In genomic region chr6:36858407-36858981, GRCh38 we compare ENCODE assay signal across 12 cellular contexts. TPM values are rescaled to one million over a fixed set of nuclear protein-coding genes. Genes with fewer than 3 reads are reported as not detected.
A peak's percentile ranks its signal among the peaks of the same experiment; 100 is the strongest.
DNase-seq lines count a peak whose midpoint lies in the region; ATAC-seq, FAIRE-seq and TF ChIP-seq lines count a peak whose summit lies in the region.
"Had no signal": no experiment of that assay in that cellular context is flagged by ENCODE, and none has a peak within 500 bp of the region (broad histone marks: within the 10 kb centered on the region; RNA-seq: fewer than 3 reads in every experiment).

No MANE protein-coding gene starts in this region.

- H3K27ac Mint-ChIP-seq in GM23338 (peak overlapping the region; percentile 89), astrocyte (ENCODE audit: unreplicated experiment) (peak overlapping the region; percentile 28), T-cell (no peak overlapping the region)

- peaks cover 24% of the 10 kb centered on the region for H3K36me3 ChIP-seq in GM23338 (ENCODE audit: insufficient read depth)
- H3K36me3 ChIP-seq in astrocyte (ENCODE audit: insufficient read depth, low read length): peaks cover 18% of the 10 kb centered on the region
- H3K36me3 ChIP-seq in right atrium auricular region: peaks cover 7% of the 10 kb centered on the region
- H3K36me3 ChIP-seq in sigmoid colon: peaks cover 0 to 21% (median 0%) of the 10 kb centered on the region in 4 donors

- H3K27me3 ChIP-seq in GM23338 (ENCODE audit: insufficient read depth): no peaks in the 10 kb centered on the region
- no peaks in the 10 kb centered on the region for H3K27me3 ChIP-seq in astrocyte (ENCODE audit: insufficient read depth, low read length)
- no peaks in the 10 kb centered on the region for H3K27me3 ChIP-seq in right atrium auricular region
- H3K27me3 ChIP-seq in sigmoid colon: no peaks in the 10 kb centered on the region

- intact Hi-C loops in sigmoid colon (cut with DNase I): loop anchor here (10.0 kb wide), 1 partner anchor 234 kb away; no protein-coding TSS in a partner anchor

- H3K4me3 Mint-ChIP-seq in GM23338 (peak overlapping the region; percentile 15; the same call in 2 of the 3 replicates), astrocyte (ENCODE audit: unreplicated experiment) (no peak overlapping the region), T-cell (no peak overlapping the region)

- H3F3A ChIP-seq in GM23338 (replicated peaks; ENCODE audit: low read depth): 0 out of 2 replicates have a peak, but pooled peaks cover 5% of the 10 kb centered on the region

- WGBS in sigmoid colon, 2 donors: 81 to 89% methylated on average over 6 of the region's 6 CpGs

- no peak for TF ChIP-seq POLR2A in sigmoid colon (IDR thresholded peaks at IDR 0.05)

- H3K4me2 ChIP-seq in GM23338 (peak overlapping the region; percentile 53), astrocyte (ENCODE audit: low read length) (peak overlapping the region; percentile 28)

- DNase-seq in GM23338 (ENCODE audit: low spot score): peak; percentile 91
- peak; percentile 80 for DNase-seq in astrocyte (ENCODE audit: low read depth)
- DNase-seq in right atrium auricular region (ENCODE audit: low spot score): peak; percentile 62
- DNase-seq in sigmoid colon: peak; percentile 90
- DNase-seq in stimulated activated CD8-positive, alpha-beta memory T cell treated with anti-CD3 and anti-CD28 coated beads, Interleukin-4, amount 100 ng/mL, for 48 hours: no peak
- no peak for DNase-seq in activated naive CD4-positive, alpha-beta T cell treated with anti-CD3 and anti-CD28 coated beads, Interleukin-2, amount 50 U/mL, for 16 hours
- no peak for DNase-seq in T-cell
- no peak for DNase-seq in activated CD8-positive, alpha-beta memory T cell treated with anti-CD3 and anti-CD28 coated beads for 24 hours
- DNase-seq: Caco-2, NCI-H82 had no signal

- H3K4me1 ChIP-seq in GM23338 (ENCODE audit: insufficient read depth) (peaks cover 13% of the 10 kb centered on the region), astrocyte (ENCODE audit: insufficient read depth, low read length) (peaks cover 11% of the 10 kb centered on the region), right atrium auricular region (peaks cover 0 to 43% of the 10 kb centered on the region in 2 donors), sigmoid colon (peaks cover 0 to 25% (median 10%) of the 10 kb centered on the region in 4 donors)
- H3K4me1 ChIP-seq: Caco-2 had no signal

- H3K36me3 Mint-ChIP-seq in GM23338 (ENCODE audit: low read depth) (peaks cover 86% of the 10 kb centered on the region), astrocyte (ENCODE audit: low read depth, unreplicated experiment) (peaks cover 21% of the 10 kb centered on the region), T-cell (peaks cover 55% of the 10 kb centered on the region)

- H3K4me1 Mint-ChIP-seq in GM23338 (peaks cover 31% of the 10 kb centered on the region), astrocyte (ENCODE audit: low read depth, unreplicated experiment) (peaks cover 12% of the 10 kb centered on the region), T-cell (peaks cover 1 to 7% (median 5%) of the 10 kb centered on the region in 3 donors)

- no peak overlapping the region for H2AFZ ChIP-seq in GM23338
- no peak overlapping the region for H2AFZ ChIP-seq in astrocyte (ENCODE audit: low read depth, low read length)

- ATAC-seq in GM23338 (peak; percentile 89), T-cell (replicated peaks in 1 of 4) (no peak)

- H3K27ac ChIP-seq in GM23338 (ENCODE audit: low read depth) (peak overlapping the region; percentile 93), astrocyte (ENCODE audit: low read depth, low read length) (no peak overlapping the region), right atrium auricular region (peak overlapping the region; percentile 35 to 53), sigmoid colon (peak overlapping the region; percentile 36 to 64 (median 52))

- TF ChIP-seq CTCF in GM23338 (conservative IDR thresholded peaks at IDR 0.05; ENCODE audit: low read depth in 2 of 2) (no peak), astrocyte (IDR thresholded peaks at IDR 0.05; ENCODE audit: insufficient read depth, low read depth, low read length) (no peak), right atrium auricular region (IDR thresholded peaks at IDR 0.05) (no peak), sigmoid colon (IDR thresholded peaks at IDR 0.05) (no peak)

- H3K9ac ChIP-seq in astrocyte (ENCODE audit: low read length): no peak overlapping the region

- CTCF ChIA-PET in T-cell (lab: Charles Lee): no interaction called here

- H3K9me2 ChIP-seq in GM23338 (ENCODE audit: insufficient read depth): no peaks in the 10 kb centered on the region

- H3K27me3 Mint-ChIP-seq in GM23338 (ENCODE audit: insufficient read depth, low read depth, poor library complexity) (peaks cover 13% of the 10 kb centered on the region), astrocyte (ENCODE audit: low read depth, unreplicated experiment) (no peaks in the 10 kb centered on the region), T-cell (no peaks in the 10 kb centered on the region)

- H3K9me3 ChIP-seq in astrocyte (ENCODE audit: insufficient read depth, low read depth, low read length): no peaks in the 10 kb centered on the region
- no peaks in the 10 kb centered on the region for H3K9me3 ChIP-seq in right atrium auricular region
- H3K9me3 ChIP-seq in sigmoid colon: no peaks in the 10 kb centered on the region
- H3K9me3 ChIP-seq: Caco-2 had no signal

- H3K79me2 ChIP-seq in GM23338 (replicated peaks; ENCODE audit: insufficient read depth): peaks cover 64% of the 10 kb centered on the region
- H3K79me2 ChIP-seq in astrocyte (ENCODE audit: insufficient read depth, low read length): peaks cover 42% of the 10 kb centered on the region

- no peak overlapping the region for H3K4me3 ChIP-seq in GM23338
- no peak overlapping the region for H3K4me3 ChIP-seq in astrocyte (ENCODE audit: insufficient read depth, low read depth, low read length)
- H3K4me3 ChIP-seq in right atrium auricular region: no peak overlapping the region
- peak overlapping the region in 3 of 4 donors; percentile 4 to 30 (median 16) for H3K4me3 ChIP-seq in sigmoid colon

- H4K20me1 ChIP-seq in GM23338 (replicated peaks; ENCODE audit: insufficient read depth): no peaks in the 10 kb centered on the region; the same call in 1 of the 2 replicates
- H4K20me1 ChIP-seq in astrocyte (ENCODE audit: insufficient read depth, low read length): peaks cover 26% of the 10 kb centered on the region

- H3K9me3 Mint-ChIP-seq in GM23338: peaks cover 14% of the 10 kb centered on the region; the same call in 2 of the 3 replicates
- H3K9me3 Mint-ChIP-seq in astrocyte (ENCODE audit: unreplicated experiment): no peaks in the 10 kb centered on the region
- H3K9me3 Mint-ChIP-seq in T-cell: no peaks in the 10 kb centered on the region

- FAIRE-seq in astrocyte (lab: Jason Lieb, UNC): peak; percentile 32
- FAIRE-seq: colon, GM18507 had no signal

- TF ChIP-seq EP300 in sigmoid colon (IDR thresholded peaks at IDR 0.05): no peak

- POLR2A ChIA-PET in T-cell (lab: Charles Lee): interaction anchor here in 1 of 2 donors (0.7 kb wide), 1 partner anchor 61 kb away, joined by 10 read pairs; no protein-coding TSS in a partner anchor

TF ChIP-seq in GM23338, 12 proteins besides CTCF, POLR2A, EP300 and RAD21:
- TF ChIP-seq CREB1 (CRISPR knock-in tag; IDR thresholded peaks at IDR 0.05; ENCODE audit: low read depth): peak; percentile 4; the same call in 1 of the 2 replicates
- peak; percentile 47; the same call in 1 of the 2 replicates for TF ChIP-seq ETS1 (IDR thresholded peaks at IDR 0.05)
- TF ChIP-seq NANOG (IDR thresholded peaks at IDR 0.05; ENCODE audit: borderline replicate concordance): no peak

RNA-seq across cellular contexts. Expression of gene PPIL1, which starts 16.1 kb away (rescaled TPM):
- total RNA-seq in GM23338 (2014; rRNA removed; shearing (Covaris generic)): 79.4 and 82.9 TPM in 2 replicates
- polyA plus RNA-seq in GM23338 (2016; fragmentation: Nextera tagmentation; extraction: Ambion mirVana) (53.1 and 57.3 TPM in 2 replicates), sigmoid colon (10 to 100 TPM; 13.2 to 28.0 (median 16.0) TPM)
- total RNA-seq in astrocyte (34.7 and 36.6 TPM in 2 replicates), right atrium auricular region (10 to 100 TPM; 41.1 to 53.7 TPM), sigmoid colon (10 to 100 TPM; 13.5 to 22.9 (median 18.5) TPM), T-cell (10 to 100 TPM in 3 of 5 donors, 1 to 10 TPM in 2; 5.0 to 14.4 (median 10.6) TPM)

RNA-seq across cellular contexts. Expression of gene CPNE5, which starts 19.2 kb away (rescaled TPM):
- 0.12 and 0.14 TPM in 2 replicates for total RNA-seq in GM23338 (2014; rRNA removed; shearing (Covaris generic))
- polyA plus RNA-seq in GM23338 (2016; fragmentation: Nextera tagmentation; extraction: Ambion mirVana): 0.37 and 0.42 TPM in 2 replicates
- total RNA-seq in astrocyte: 0.11 and 0.29 TPM in 2 replicates
- total RNA-seq in right atrium auricular region: 10 to 100 TPM; 36.7 to 47.4 TPM
- total RNA-seq in sigmoid colon: 1 to 10 TPM in 3 of 4 donors, under 1 TPM in 1; 0.99 to 3.8 (median 2.0) TPM
- polyA plus RNA-seq in sigmoid colon: 10 to 100 TPM in 1 of 3 donors, 1 to 10 TPM in 2; 5.5 to 11.6 (median 6.0) TPM
- 1 to 10 TPM in 3 of 5 donors, under 1 TPM in 2; 0.73 to 1.8 (median 1.1) TPM for total RNA-seq in T-cell
- total RNA-seq: Caco-2 had no signal

RNA-seq across cellular contexts. Expression of gene C6orf89, which starts 27.3 kb away (rescaled TPM):
- total RNA-seq in GM23338 (2014; rRNA removed; shearing (Covaris generic)): 7.9 and 8.7 TPM in 2 replicates
- 3.6 and 3.7 TPM in 2 replicates for polyA plus RNA-seq in GM23338 (2016; fragmentation: Nextera tagmentation; extraction: Ambion mirVana)
- total RNA-seq in astrocyte: 37.8 and 42.3 TPM in 2 replicates
- 10 to 100 TPM; 55.0 to 59.5 TPM for total RNA-seq in right atrium auricular region
- 10 to 100 TPM; 37.3 to 51.4 (median 44.3) TPM for total RNA-seq in sigmoid colon
- 10 to 100 TPM in 2 of 3 donors, 1 to 10 TPM in 1; 5.5 to 36.6 (median 10.8) TPM for polyA plus RNA-seq in sigmoid colon
- 10 to 100 TPM; 32.6 to 57.9 (median 46.1) TPM for total RNA-seq in T-cell

Comparison
In these comparisons a context has a peak if more than half of its experiments do, and no peak if none do; other contexts are left out.
1. DNase-seq: peak in GM23338 (single experiment), astrocyte (single experiment), right atrium auricular region (single experiment) and sigmoid colon (single experiment); none in stimulated activated CD8-positive, alpha-beta memory T cell treated with anti-CD3 and anti-CD28 coated beads, Interleukin-4, amount 100 ng/mL, for 48 hours (single experiment), activated naive CD4-positive, alpha-beta T cell treated with anti-CD3 and anti-CD28 coated beads, Interleukin-2, amount 50 U/mL, for 16 hours (single experiment), T-cell (0 of 34) and activated CD8-positive, alpha-beta memory T cell treated with anti-CD3 and anti-CD28 coated beads for 24 hours (single experiment).
2. H3K4me3 ChIP-seq: peak in sigmoid colon (3 of 4); none in GM23338 (single experiment), astrocyte (single experiment) and right atrium auricular region (0 of 2).
3. H3K27ac Mint-ChIP-seq: peak in GM23338 (single experiment) and astrocyte (single experiment); none in T-cell (0 of 2).
4. RNA of gene CPNE5, which starts 19.2 kb away (total RNA-seq): 36.7 to 47.4 TPM in right atrium auricular region; 0.99 to 3.8 TPM in sigmoid colon, 0.73 to 1.8 TPM in T-cell, 0.12 to 0.14 TPM in GM23338 and 0.11 to 0.29 TPM in astrocyte; every median in the first group is over 4 times any median in the second.